Comparison of ENCODE assay signal across 25 cellular contexts in the genomic region with DNA sequence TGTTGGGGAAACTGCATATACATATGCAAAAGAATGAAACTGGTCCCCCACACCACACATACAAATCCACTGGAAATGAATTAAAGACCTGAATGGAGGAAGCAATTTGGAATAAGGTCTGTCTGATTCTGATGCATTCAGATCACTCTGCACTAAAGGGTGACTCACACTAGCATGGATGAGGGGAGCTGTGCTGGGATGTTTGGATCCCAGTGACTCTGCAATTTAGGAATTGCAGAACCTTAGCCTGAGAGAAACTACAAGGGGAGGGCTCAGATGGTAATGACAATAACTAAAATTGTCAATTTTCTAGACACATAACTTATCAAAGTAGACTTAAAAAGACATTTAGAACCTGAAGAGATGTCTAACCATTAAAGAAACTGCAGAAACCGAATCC.
"Had no signal": no experiment of that assay in that cellular context is flagged by ENCODE, and none has a peak within 500 bp of the region (broad histone marks: within the 10 kb centered on the region; RNA-seq: fewer than 3 reads in every experiment).

No MANE protein-coding gene starts in this region.

- DNase-seq: activated CD4-positive, alpha-beta memory T cell treated with anti-CD3 and anti-CD28 coated beads, Interleukin-2, amount 10 ng/mL, durations not matched to agents 7 days and 5 days; activated CD4-positive, alpha-beta T cell treated with anti-CD3 and anti-CD28 coated beads for 1 hour; activated CD4-positive, alpha-beta T cell treated with anti-CD3 and anti-CD28 coated beads, Interleukin-2, amount 10 ng/mL, durations not matched to agents 7 days and 5 days; activated gamma-delta T cell treated with Interleukin-2 at 50 U/mL for 16 hours; activated naive CD4-positive, alpha-beta T cell treated with anti-CD3 and anti-CD28 coated beads, Interleukin-2, amount 50 U/mL, for 16 hours; activated T-cell treated with anti-CD3 and anti-CD28 coated beads, Interleukin-2, amount 50 U/mL, for 4 hours; amygdala; erythroblast; foreskin fibroblast; heart right ventricle; left lung; lower lobe of right lung; mesendoderm; posterior cingulate gyrus; right lobe of liver; stimulated activated CD4-positive, alpha-beta T cell treated with anti-CD3 and anti-CD28 coated beads, Interleukin-12 subunit alpha, Interleukin-12 subunit beta, amount 100 ng/mL, for 4 hours; stimulated activated CD4-positive, alpha-beta T cell treated with anti-CD3 and anti-CD28 coated beads, Interleukin-4, amount 100 ng/mL, for 24 hours; substantia nigra; T-helper 9 cell; uterus had no signal

- FAIRE-seq: endometrium, TTC549 had no signal

- ATAC-seq: activated T-cell treated with anti-CD3 and anti-CD28 coated beads, Interleukin-2, amount 50 U/mL, for 4 hours; activated T-helper 17 cell treated with anti-CD3 and anti-CD28 coated beads, Interleukin-2, amount 50 U/mL, for 72 hours; heart right ventricle; left lung; lower lobe of right lung; natural killer cell treated with Interleukin-12 subunit alpha and Interleukin-12 subunit beta and Interleukin-15 and Interleukin-18, amount 100 ng/mL, for 72 hours; right lobe of liver; stimulated activated effector memory CD8-positive, alpha-beta T cell treated with anti-CD3 and anti-CD28 coated beads, Interleukin-12 subunit alpha, Interleukin-12 subunit beta, amount 100 ng/mL, for 72 hours had no signal
